11 cellular contexts compared by ENCODE assay signal in the genomic region with DNA sequence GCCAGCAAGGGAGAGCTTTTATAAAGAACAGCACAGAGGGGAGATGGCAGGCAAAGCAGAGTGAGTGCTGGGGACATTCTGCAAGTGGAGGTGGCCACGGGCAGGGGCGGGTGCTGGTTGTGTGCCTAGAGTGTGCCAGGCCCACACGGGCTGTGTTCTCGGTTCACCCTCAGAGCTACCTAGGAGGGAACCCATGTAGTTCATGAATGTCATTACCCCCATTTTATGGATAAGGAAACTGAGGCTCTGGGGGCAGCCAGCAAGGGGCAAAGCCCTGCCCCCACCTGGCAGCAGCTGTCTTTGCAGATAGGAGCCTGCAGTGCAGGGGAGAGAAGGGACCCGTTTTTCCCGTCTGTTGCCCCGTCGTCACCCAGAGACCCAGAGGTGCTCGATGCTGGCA.
"Had no signal": no experiment of that assay in that cellular context is flagged by ENCODE, and none has a peak within 500 bp of the region (broad histone marks: within the 10 kb centered on the region; RNA-seq: fewer than 3 reads in every experiment).

No MANE protein-coding gene starts in this region.

- H3K4me3 ChIP-seq: esophagus squamous epithelium, pancreas, transverse colon had no signal

- H3K9me3 ChIP-seq: pancreas had no signal

- H3K27ac ChIP-seq: pancreas had no signal

- H3K27me3 ChIP-seq: pancreas, transverse colon had no signal

- H3K36me3 ChIP-seq: esophagus squamous epithelium, pancreas, transverse colon had no signal

- ATAC-seq: activated T-helper 17 cell treated with anti-CD3 and anti-CD28 coated beads, Interleukin-2, amount 50 U/mL, for 72 hours; pancreas; stimulated activated effector memory CD8-positive, alpha-beta T cell treated with anti-CD3 and anti-CD28 coated beads, Interleukin-12 subunit alpha, Interleukin-12 subunit beta, amount 100 ng/mL, for 72 hours; T-helper 17 cell had no signal

- DNase-seq: activated B cell treated with CpG ODN at 0.5 μM for 24 hours; activated CD4-positive, alpha-beta T cell treated with anti-CD3 and anti-CD28 coated beads, Interleukin-2, amount 10 ng/mL, durations not matched to agents 24 days and 14 days; activated naive CD4-positive, alpha-beta T cell treated with anti-CD3 and anti-CD28 coated beads, Interleukin-2, amount 10 ng/mL, durations not matched to agents 7 days and 5 days; activated T-cell treated with anti-CD3 and anti-CD28 coated beads for 4 hours; esophagus squamous epithelium; pancreas; small intestine; T-helper 17 cell; transverse colon had no signal
